Comparison of ENCODE assay signal across 2 cellular contexts in the genomic region with DNA sequence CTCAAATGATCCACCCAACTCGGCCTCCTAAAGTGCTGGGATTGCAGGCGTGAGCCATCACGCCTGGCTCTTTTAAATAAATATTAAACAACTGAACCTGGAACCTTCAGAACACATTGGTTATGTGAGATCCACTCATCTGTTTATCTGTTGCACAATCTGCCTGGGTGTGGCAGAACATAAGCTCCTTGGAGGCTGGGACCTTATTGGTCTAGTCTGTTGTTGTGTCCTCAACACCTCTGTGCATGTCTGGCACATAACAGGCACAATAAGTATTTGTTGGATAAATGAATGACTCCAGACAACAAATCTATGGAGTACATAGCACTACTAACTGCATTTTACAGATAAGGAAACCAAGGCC.
TF ChIP-seq lines count a peak whose summit lies in the region.

No MANE protein-coding gene starts in this region.

TF ChIP-seq in SK-N-SH, 30 proteins besides CTCF, POLR2A, EP300 and RAD21 (continued from another document):
- TF ChIP-seq, protein P1, sequence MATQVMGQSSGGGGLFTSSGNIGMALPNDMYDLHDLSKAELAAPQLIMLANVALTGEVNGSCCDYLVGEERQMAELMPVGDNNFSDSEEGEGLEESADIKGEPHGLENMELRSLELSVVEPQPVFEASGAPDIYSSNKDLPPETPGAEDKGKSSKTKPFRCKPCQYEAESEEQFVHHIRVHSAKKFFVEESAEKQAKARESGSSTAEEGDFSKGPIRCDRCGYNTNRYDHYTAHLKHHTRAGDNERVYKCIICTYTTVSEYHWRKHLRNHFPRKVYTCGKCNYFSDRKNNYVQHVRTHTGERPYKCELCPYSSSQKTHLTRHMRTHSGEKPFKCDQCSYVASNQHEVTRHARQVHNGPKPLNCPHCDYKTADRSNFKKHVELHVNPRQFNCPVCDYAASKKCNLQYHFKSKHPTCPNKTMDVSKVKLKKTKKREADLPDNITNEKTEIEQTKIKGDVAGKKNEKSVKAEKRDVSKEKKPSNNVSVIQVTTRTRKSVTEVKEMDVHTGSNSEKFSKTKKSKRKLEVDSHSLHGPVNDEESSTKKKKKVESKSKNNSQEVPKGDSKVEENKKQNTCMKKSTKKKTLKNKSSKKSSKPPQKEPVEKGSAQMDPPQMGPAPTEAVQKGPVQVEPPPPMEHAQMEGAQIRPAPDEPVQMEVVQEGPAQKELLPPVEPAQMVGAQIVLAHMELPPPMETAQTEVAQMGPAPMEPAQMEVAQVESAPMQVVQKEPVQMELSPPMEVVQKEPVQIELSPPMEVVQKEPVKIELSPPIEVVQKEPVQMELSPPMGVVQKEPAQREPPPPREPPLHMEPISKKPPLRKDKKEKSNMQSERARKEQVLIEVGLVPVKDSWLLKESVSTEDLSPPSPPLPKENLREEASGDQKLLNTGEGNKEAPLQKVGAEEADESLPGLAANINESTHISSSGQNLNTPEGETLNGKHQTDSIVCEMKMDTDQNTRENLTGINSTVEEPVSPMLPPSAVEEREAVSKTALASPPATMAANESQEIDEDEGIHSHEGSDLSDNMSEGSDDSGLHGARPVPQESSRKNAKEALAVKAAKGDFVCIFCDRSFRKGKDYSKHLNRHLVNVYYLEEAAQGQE (IDR thresholded peaks at IDR 0.05; ENCODE audit: low read depth, low read length): no peak
- TF ChIP-seq ELF1 (IDR thresholded peaks at IDR 0.05): no peak
- TF ChIP-seq FOSL2 (IDR thresholded peaks at IDR 0.05; ENCODE audit: borderline replicate concordance, low read depth): no peak
- no peak for TF ChIP-seq FOXM1 (IDR thresholded peaks at IDR 0.05; ENCODE audit: low read depth)
- TF ChIP-seq, protein P2, sequence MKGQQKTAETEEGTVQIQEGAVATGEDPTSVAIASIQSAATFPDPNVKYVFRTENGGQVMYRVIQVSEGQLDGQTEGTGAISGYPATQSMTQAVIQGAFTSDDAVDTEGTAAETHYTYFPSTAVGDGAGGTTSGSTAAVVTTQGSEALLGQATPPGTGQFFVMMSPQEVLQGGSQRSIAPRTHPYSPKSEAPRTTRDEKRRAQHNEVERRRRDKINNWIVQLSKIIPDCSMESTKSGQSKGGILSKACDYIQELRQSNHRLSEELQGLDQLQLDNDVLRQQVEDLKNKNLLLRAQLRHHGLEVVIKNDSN (IDR thresholded peaks at IDR 0.05; ENCODE audit: borderline replicate concordance, low read depth): no peak

TF ChIP-seq in SK-N-SH treated with all-trans-retinoic acid at 6 μM for 48 hours, 23 proteins besides CTCF, POLR2A, EP300 and RAD21 (continued from another document):
- TF ChIP-seq, protein P3, sequence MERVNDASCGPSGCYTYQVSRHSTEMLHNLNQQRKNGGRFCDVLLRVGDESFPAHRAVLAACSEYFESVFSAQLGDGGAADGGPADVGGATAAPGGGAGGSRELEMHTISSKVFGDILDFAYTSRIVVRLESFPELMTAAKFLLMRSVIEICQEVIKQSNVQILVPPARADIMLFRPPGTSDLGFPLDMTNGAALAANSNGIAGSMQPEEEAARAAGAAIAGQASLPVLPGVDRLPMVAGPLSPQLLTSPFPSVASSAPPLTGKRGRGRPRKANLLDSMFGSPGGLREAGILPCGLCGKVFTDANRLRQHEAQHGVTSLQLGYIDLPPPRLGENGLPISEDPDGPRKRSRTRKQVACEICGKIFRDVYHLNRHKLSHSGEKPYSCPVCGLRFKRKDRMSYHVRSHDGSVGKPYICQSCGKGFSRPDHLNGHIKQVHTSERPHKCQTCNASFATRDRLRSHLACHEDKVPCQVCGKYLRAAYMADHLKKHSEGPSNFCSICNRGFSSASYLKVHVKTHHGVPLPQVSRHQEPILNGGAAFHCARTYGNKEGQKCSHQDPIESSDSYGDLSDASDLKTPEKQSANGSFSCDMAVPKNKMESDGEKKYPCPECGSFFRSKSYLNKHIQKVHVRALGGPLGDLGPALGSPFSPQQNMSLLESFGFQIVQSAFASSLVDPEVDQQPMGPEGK (CRISPR knock-in tag; IDR thresholded peaks at IDR 0.05; ENCODE audit: borderline replicate concordance): no peak
- TF ChIP-seq OSR1 (CRISPR knock-in tag; IDR thresholded peaks at IDR 0.05): no peak
